ENCODE assay signal across 8 cellular contexts in genomic region chr4:37890501-37891220, GRCh38. TPM values are rescaled to one million over a fixed set of nuclear protein-coding genes. Genes with fewer than 3 reads are reported as not detected.
DNase-seq lines count a peak whose midpoint lies in the region; ATAC-seq and TF ChIP-seq lines count a peak whose summit lies in the region.

A gene with protein sequence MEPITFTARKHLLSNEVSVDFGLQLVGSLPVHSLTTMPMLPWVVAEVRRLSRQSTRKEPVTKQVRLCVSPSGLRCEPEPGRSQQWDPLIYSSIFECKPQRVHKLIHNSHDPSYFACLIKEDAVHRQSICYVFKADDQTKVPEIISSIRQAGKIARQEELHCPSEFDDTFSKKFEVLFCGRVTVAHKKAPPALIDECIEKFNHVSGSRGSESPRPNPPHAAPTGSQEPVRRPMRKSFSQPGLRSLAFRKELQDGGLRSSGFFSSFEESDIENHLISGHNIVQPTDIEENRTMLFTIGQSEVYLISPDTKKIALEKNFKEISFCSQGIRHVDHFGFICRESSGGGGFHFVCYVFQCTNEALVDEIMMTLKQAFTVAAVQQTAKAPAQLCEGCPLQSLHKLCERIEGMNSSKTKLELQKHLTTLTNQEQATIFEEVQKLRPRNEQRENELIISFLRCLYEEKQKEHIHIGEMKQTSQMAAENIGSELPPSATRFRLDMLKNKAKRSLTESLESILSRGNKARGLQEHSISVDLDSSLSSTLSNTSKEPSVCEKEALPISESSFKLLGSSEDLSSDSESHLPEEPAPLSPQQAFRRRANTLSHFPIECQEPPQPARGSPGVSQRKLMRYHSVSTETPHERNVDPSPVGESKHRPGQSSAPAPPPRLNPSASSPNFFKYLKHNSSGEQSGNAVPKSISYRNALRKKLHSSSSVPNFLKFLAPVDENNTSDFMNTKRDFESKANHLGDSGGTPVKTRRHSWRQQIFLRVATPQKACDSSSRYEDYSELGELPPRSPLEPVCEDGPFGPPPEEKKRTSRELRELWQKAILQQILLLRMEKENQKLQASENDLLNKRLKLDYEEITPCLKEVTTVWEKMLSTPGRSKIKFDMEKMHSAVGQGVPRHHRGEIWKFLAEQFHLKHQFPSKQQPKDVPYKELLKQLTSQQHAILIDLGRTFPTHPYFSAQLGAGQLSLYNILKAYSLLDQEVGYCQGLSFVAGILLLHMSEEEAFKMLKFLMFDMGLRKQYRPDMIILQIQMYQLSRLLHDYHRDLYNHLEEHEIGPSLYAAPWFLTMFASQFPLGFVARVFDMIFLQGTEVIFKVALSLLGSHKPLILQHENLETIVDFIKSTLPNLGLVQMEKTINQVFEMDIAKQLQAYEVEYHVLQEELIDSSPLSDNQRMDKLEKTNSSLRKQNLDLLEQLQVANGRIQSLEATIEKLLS (N-terminal part only) (plus strand): TSS chr4:37891084. CDS start chr4:37902096, 11,012 bp downstream.

- H3K9me3 ChIP-seq in iPS-20b (ENCODE audit: insufficient read depth, low read depth, low read length) = no peaks in the 10 kb centered on the region
- no peaks in the 10 kb centered on the region for H3K9me3 ChIP-seq in smooth muscle cell (replicated peaks; ENCODE audit: low read depth)

- peaks cover 14% of the 10 kb centered on the region for H3K27me3 Mint-ChIP-seq in T-helper 1 cell treated with Interleukin-12 subunit alpha and Interleukin-12 subunit beta and Interleukin-4 antibody, amounts not matched to agents 30 μg/mL and 1 μg/mL, for 36 hours (ENCODE audit: low read depth)

- no peaks in the 10 kb centered on the region for H3K9me3 Mint-ChIP-seq in T-helper 1 cell treated with Interleukin-12 subunit alpha and Interleukin-12 subunit beta and Interleukin-4 antibody, amounts not matched to agents 30 μg/mL and 1 μg/mL, for 36 hours

- H4K20me1 ChIP-seq in smooth muscle cell (ENCODE audit: low read depth) = no peaks in the 10 kb centered on the region

- H3K27ac Mint-ChIP-seq in T-helper 1 cell treated with Interleukin-12 subunit alpha and Interleukin-12 subunit beta and Interleukin-4 antibody, amounts not matched to agents 30 μg/mL and 1 μg/mL, for 36 hours = peak within 1 kb of the TSS; percentile 93

- peak within 1 kb of the TSS; percentile 57 for H3K4me3 ChIP-seq in astrocyte of the spinal cord (ENCODE audit: low read depth, low read length)
- peak within 1 kb of the TSS; percentile 68 for H3K4me3 ChIP-seq in iPS-20b (ENCODE audit: low read length)
- peak within 1 kb of the TSS; percentile 73 for H3K4me3 ChIP-seq in smooth muscle cell

- H3K27ac ChIP-seq in iPS-20b (ENCODE audit: low read length) (no peak within 1 kb of the TSS), smooth muscle cell (ENCODE audit: low read depth) (no peak within 1 kb of the TSS)

- in situ Hi-C loops in astrocyte of the spinal cord (cut with HindIII; ENCODE audit: low sequenced_read_pairs) = no loop called here

- no peaks in the 10 kb centered on the region for H3F3A ChIP-seq in smooth muscle cell (ENCODE audit: low read depth)

- peak within 1 kb of the TSS; percentile 96 for H3K4me2 ChIP-seq in smooth muscle cell

- H3K36me3 ChIP-seq in iPS-20b (ENCODE audit: insufficient read depth, low read depth, low read length) = no peaks in the 10 kb centered on the region
- no peaks in the 10 kb centered on the region for H3K36me3 ChIP-seq in smooth muscle cell (ENCODE audit: low read depth)

- H3K4me1 Mint-ChIP-seq in T-helper 1 cell treated with Interleukin-12 subunit alpha and Interleukin-12 subunit beta and Interleukin-4 antibody, amounts not matched to agents 30 μg/mL and 1 μg/mL, for 36 hours (ENCODE audit: low read depth) = peaks cover 33% of the 10 kb centered on the region

- peaks cover 5% of the 10 kb centered on the region for H3K36me3 Mint-ChIP-seq in T-helper 1 cell treated with Interleukin-12 subunit alpha and Interleukin-12 subunit beta and Interleukin-4 antibody, amounts not matched to agents 30 μg/mL and 1 μg/mL, for 36 hours (ENCODE audit: low read depth)

- peaks cover 2% of the 10 kb centered on the region; the same call in 1 of the 2 replicates for H3K4me1 ChIP-seq in iPS-20b (ENCODE audit: insufficient read depth, low read length)
- peaks cover 13% of the 10 kb centered on the region for H3K4me1 ChIP-seq in smooth muscle cell (ENCODE audit: low read depth)

- H3K79me2 ChIP-seq in smooth muscle cell (ENCODE audit: low read depth) = no peaks in the 10 kb centered on the region

- 4% methylated on average over 34 of the region's 63 CpGs for WGBS in smooth muscle cell (ENCODE audit: low lambda C conversion rate)

- H3K27me3 ChIP-seq in iPS-20b (ENCODE audit: insufficient read depth, low read length) (peaks cover 75% of the 10 kb centered on the region), smooth muscle cell (ENCODE audit: low read depth) (peaks cover 76% of the 10 kb centered on the region)

- TF ChIP-seq CTCF in astrocyte of the spinal cord (IDR thresholded peaks at IDR 0.05; ENCODE audit: low read depth, low read length) = no peak
- TF ChIP-seq CTCF in smooth muscle cell (IDR thresholded peaks at IDR 0.05; ENCODE audit: borderline replicate concordance, insufficient read depth, poor library complexity, severe bottlenecking) = no peak

- peak within 1 kb of the TSS; percentile 42 for H2AFZ ChIP-seq in smooth muscle cell (ENCODE audit: low read depth)

- ATAC-seq in GM21423 (IDR thresholded peaks at IDR 0.05; ENCODE audit: unreplicated experiment) = peak; percentile 24

- H3K4me3 Mint-ChIP-seq in T-helper 1 cell treated with Interleukin-12 subunit alpha and Interleukin-12 subunit beta and Interleukin-4 antibody, amounts not matched to agents 30 μg/mL and 1 μg/mL, for 36 hours = peak within 1 kb of the TSS; percentile 94

- peak; percentile 64 for DNase-seq in D341Med (ENCODE audit: low spot score)
- DNase-seq in HuH-7 (ENCODE audit: low spot score) = peak; percentile 52
- no peak for DNase-seq in astrocyte of the spinal cord (ENCODE audit: low read depth, low spot score)
- DNase-seq in smooth muscle cell (lab: John Stamatoyannopoulos, UW; ENCODE audit: unreplicated experiment) = no peak
- DNase-seq in NCI-H345 treated with DMSO at 0.1 percent for 48 hours (lab: John Stamatoyannopoulos, UW; ENCODE audit: unreplicated experiment) = no peak

- H3K9ac ChIP-seq in iPS-20b (ENCODE audit: low read depth, low read length) = peak within 1 kb of the TSS; percentile 51; the same call in 1 of the 2 replicates
- no peak within 1 kb of the TSS for H3K9ac ChIP-seq in smooth muscle cell (ENCODE audit: low read depth)

RNA-seq across cellular contexts. Expression of the gene that starts here (rescaled TPM):
- total RNA-seq in smooth muscle cell = 101 and 117 TPM in 2 replicates
- 77.2 and 81.5 TPM in 2 replicates for polyA plus RNA-seq in smooth muscle cell

Comparison
In these comparisons a context has a peak if more than half of its experiments do, and no peak if none do; other contexts are left out.
1. DNase-seq: peak in D341Med (single experiment) and HuH-7 (single experiment); none in astrocyte of the spinal cord (single experiment), smooth muscle cell (single experiment) and NCI-H345 treated with DMSO at 0.1 percent for 48 hours (single experiment).
2. Peak in every context shown above with its lines, with median percentiles within 50 percentile points of each other: H3K4me3 ChIP-seq.